ENCODE assay signal across 25 cellular contexts in the genomic region with DNA sequence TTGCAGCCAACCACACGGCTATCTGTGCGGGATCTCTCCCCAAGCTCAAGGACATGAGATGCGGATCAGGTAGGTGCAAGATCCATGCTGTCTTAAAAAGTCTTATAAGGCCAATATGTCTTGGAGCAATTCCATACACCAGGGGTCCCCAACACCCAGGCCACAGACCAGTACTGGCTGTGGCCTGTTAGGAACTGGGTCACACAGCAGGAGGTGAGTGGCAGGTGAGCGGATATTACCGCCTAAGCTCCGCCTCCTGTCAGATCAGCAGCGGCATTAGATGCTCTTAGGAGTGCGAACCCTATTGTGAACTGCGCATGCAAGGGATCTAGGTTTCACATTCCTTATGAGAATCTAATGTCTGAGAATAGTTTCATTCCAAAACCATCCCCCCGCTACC.
"Had no signal": no experiment of that assay in that cellular context is flagged by ENCODE, and none has a peak within 500 bp of the region (broad histone marks: within the 10 kb centered on the region; RNA-seq: fewer than 3 reads in every experiment).

No MANE protein-coding gene starts in this region.

- H3K36me3 Mint-ChIP-seq: natural killer cell treated with Interleukin-12 subunit alpha and Interleukin-12 subunit beta and Interleukin-15 and Interleukin-18, amount 100 ng/mL, for 72 hours had no signal

- H3K9me3 ChIP-seq: esophagus squamous epithelium, gastroesophageal sphincter, left ventricle myocardium inferior, lower lobe of right lung, psoas muscle, spleen, tibial nerve, upper lobe of right lung, vagina had no signal

- H3K27ac ChIP-seq: esophagus squamous epithelium, gastroesophageal sphincter, left ventricle myocardium inferior, lower lobe of right lung, parathyroid adenoma, psoas muscle, spleen, tibial nerve, upper lobe of right lung, vagina had no signal

- H2AFZ ChIP-seq: parathyroid adenoma had no signal

- H3K4me1 ChIP-seq: parathyroid adenoma, psoas muscle had no signal

- H3K4me3 Mint-ChIP-seq: immature natural killer cell; memory B cell; natural killer cell treated with Interleukin-12 subunit alpha and Interleukin-12 subunit beta and Interleukin-15 and Interleukin-18, amount 100 ng/mL, for 72 hours; stimulated activated memory B cell treated with anti-CD40 and anti-IgM and Interleukin-4, amounts not matched to agents 10 μg/mL and 1 μg/mL and 100 μg/mL, for 72 hours; stimulated activated naive CD8-positive, alpha-beta T cell treated with anti-CD3 and anti-CD28 coated beads, Interleukin-15, Interleukin-2, amounts not matched to agents 100 ng/mL and 50 ng/mL, for 24 hours had no signal

- H3K79me2 ChIP-seq: parathyroid adenoma had no signal

- H3K9me3 Mint-ChIP-seq: immature natural killer cell; memory B cell; natural killer cell treated with Interleukin-12 subunit alpha and Interleukin-12 subunit beta and Interleukin-15 and Interleukin-18, amount 100 ng/mL, for 72 hours; stimulated activated memory B cell treated with anti-CD40 and anti-IgM and Interleukin-4, amounts not matched to agents 10 μg/mL and 1 μg/mL and 100 μg/mL, for 72 hours; stimulated activated naive CD8-positive, alpha-beta T cell treated with anti-CD3 and anti-CD28 coated beads, Interleukin-15, Interleukin-2, amounts not matched to agents 100 ng/mL and 50 ng/mL, for 24 hours had no signal

- DNase-seq: effector memory CD4-positive, alpha-beta T cell; esophagus squamous epithelium; foreskin fibroblast; glutamatergic neuron; immature natural killer cell; left ventricle myocardium inferior; lower lobe of right lung; midbrain; occipital lobe; psoas muscle; spleen; stimulated activated CD4-positive, alpha-beta T cell treated with anti-CD3 and anti-CD28 coated beads, Interleukin-15, amount 100 ng/mL, for 24 hours; stimulated activated CD4-positive, alpha-beta T cell treated with anti-CD3 and anti-CD28 coated beads, Interleukin-1b, Interleukin-23, amount 100 ng/mL, for 48 hours; stimulated activated CD4-positive, alpha-beta T cell treated with anti-CD3 and anti-CD28 coated beads, Interleukin-4, amount 100 ng/mL, for 24 hours; upper lobe of right lung had no signal

- H3K9ac ChIP-seq: parathyroid adenoma had no signal

- H3K27me3 Mint-ChIP-seq: stimulated activated naive CD8-positive, alpha-beta T cell treated with anti-CD3 and anti-CD28 coated beads, Interleukin-15, Interleukin-2, amounts not matched to agents 100 ng/mL and 50 ng/mL, for 24 hours had no signal

- H3K36me3 ChIP-seq: esophagus squamous epithelium, gastroesophageal sphincter, left ventricle myocardium inferior, lower lobe of right lung, spleen, tibial nerve, upper lobe of right lung, vagina had no signal

- H3K27ac Mint-ChIP-seq: immature natural killer cell; memory B cell; natural killer cell treated with Interleukin-12 subunit alpha and Interleukin-12 subunit beta and Interleukin-15 and Interleukin-18, amount 100 ng/mL, for 72 hours; stimulated activated memory B cell treated with anti-CD40 and anti-IgM and Interleukin-4, amounts not matched to agents 10 μg/mL and 1 μg/mL and 100 μg/mL, for 72 hours; stimulated activated naive CD8-positive, alpha-beta T cell treated with anti-CD3 and anti-CD28 coated beads, Interleukin-15, Interleukin-2, amounts not matched to agents 100 ng/mL and 50 ng/mL, for 24 hours had no signal

- ATAC-seq: gastroesophageal sphincter; lower lobe of right lung; natural killer cell treated with Interleukin-12 subunit alpha and Interleukin-12 subunit beta and Interleukin-15 and Interleukin-18, amount 100 ng/mL, for 72 hours; psoas muscle; sciatic nerve; stimulated activated memory B cell treated with anti-CD40 and anti-IgM and Interleukin-4, amounts not matched to agents 10 μg/mL and 1 μg/mL and 100 μg/mL, for 72 hours; upper lobe of right lung had no signal

- H3K4me3 ChIP-seq: esophagus squamous epithelium, gastroesophageal sphincter, left ventricle myocardium inferior, lower lobe of right lung, psoas muscle, spleen, tibial nerve, upper lobe of right lung, vagina had no signal

- H3K27me3 ChIP-seq: tibial nerve, upper lobe of right lung, vagina had no signal

- FAIRE-seq: keratinocyte had no signal
